1 cellular context compared by ENCODE assay signal in the genomic region with DNA sequence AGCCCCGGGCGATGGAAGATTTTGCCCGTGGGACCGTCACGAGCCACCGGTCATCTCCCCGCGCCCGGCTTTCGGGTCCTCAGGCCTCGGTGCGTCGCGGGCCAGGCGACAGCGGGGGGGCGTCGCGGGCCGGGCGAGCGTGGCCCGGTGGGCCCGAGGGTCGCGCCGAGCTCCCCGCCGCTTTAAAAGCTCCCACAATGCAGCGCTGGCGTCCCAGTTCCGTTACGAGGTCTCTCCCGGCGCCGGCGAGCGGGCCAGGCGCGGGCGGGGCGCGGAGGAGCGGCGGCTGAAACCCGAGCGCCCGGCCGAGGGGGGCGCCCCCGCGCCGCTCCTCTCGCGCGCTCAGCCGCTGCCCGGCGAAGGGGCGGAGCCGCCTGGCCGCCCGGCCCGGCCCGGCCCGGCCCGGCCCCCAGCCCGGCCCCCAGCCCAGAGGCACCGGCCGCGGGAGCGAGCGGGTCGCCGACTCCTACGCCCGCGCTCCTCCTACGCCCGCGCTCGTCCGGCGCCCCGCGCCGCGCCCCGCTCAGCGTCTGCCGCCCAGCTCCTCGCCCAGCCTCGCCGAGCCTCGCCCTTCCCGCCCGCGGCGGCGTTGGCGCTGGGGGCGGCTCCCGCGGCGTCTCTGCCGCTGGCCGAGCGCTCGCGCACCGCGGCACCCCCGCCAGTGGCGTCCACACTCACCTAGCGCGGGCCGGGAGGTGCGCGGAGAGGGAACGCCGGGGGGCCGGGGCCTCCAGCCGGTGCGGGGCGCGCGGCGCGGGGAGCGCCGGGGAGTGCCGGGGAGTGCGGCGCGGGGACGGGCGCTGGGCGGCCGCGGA.
TF ChIP-seq lines count a peak whose summit lies in the region.

A gene with protein sequence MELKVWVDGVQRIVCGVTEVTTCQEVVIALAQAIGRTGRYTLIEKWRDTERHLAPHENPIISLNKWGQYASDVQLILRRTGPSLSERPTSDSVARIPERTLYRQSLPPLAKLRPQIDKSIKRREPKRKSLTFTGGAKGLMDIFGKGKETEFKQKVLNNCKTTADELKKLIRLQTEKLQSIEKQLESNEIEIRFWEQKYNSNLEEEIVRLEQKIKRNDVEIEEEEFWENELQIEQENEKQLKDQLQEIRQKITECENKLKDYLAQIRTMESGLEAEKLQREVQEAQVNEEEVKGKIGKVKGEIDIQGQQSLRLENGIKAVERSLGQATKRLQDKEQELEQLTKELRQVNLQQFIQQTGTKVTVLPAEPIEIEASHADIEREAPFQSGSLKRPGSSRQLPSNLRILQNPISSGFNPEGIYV (plus strand): TSS at position 429 of the 815 bp plus-strand sequence. CDS start 96,662 bp downstream, outside the sequence.

TF ChIP-seq in GM23338, 12 proteins besides CTCF, POLR2A, EP300 and RAD21:
- TF ChIP-seq, protein P1, sequence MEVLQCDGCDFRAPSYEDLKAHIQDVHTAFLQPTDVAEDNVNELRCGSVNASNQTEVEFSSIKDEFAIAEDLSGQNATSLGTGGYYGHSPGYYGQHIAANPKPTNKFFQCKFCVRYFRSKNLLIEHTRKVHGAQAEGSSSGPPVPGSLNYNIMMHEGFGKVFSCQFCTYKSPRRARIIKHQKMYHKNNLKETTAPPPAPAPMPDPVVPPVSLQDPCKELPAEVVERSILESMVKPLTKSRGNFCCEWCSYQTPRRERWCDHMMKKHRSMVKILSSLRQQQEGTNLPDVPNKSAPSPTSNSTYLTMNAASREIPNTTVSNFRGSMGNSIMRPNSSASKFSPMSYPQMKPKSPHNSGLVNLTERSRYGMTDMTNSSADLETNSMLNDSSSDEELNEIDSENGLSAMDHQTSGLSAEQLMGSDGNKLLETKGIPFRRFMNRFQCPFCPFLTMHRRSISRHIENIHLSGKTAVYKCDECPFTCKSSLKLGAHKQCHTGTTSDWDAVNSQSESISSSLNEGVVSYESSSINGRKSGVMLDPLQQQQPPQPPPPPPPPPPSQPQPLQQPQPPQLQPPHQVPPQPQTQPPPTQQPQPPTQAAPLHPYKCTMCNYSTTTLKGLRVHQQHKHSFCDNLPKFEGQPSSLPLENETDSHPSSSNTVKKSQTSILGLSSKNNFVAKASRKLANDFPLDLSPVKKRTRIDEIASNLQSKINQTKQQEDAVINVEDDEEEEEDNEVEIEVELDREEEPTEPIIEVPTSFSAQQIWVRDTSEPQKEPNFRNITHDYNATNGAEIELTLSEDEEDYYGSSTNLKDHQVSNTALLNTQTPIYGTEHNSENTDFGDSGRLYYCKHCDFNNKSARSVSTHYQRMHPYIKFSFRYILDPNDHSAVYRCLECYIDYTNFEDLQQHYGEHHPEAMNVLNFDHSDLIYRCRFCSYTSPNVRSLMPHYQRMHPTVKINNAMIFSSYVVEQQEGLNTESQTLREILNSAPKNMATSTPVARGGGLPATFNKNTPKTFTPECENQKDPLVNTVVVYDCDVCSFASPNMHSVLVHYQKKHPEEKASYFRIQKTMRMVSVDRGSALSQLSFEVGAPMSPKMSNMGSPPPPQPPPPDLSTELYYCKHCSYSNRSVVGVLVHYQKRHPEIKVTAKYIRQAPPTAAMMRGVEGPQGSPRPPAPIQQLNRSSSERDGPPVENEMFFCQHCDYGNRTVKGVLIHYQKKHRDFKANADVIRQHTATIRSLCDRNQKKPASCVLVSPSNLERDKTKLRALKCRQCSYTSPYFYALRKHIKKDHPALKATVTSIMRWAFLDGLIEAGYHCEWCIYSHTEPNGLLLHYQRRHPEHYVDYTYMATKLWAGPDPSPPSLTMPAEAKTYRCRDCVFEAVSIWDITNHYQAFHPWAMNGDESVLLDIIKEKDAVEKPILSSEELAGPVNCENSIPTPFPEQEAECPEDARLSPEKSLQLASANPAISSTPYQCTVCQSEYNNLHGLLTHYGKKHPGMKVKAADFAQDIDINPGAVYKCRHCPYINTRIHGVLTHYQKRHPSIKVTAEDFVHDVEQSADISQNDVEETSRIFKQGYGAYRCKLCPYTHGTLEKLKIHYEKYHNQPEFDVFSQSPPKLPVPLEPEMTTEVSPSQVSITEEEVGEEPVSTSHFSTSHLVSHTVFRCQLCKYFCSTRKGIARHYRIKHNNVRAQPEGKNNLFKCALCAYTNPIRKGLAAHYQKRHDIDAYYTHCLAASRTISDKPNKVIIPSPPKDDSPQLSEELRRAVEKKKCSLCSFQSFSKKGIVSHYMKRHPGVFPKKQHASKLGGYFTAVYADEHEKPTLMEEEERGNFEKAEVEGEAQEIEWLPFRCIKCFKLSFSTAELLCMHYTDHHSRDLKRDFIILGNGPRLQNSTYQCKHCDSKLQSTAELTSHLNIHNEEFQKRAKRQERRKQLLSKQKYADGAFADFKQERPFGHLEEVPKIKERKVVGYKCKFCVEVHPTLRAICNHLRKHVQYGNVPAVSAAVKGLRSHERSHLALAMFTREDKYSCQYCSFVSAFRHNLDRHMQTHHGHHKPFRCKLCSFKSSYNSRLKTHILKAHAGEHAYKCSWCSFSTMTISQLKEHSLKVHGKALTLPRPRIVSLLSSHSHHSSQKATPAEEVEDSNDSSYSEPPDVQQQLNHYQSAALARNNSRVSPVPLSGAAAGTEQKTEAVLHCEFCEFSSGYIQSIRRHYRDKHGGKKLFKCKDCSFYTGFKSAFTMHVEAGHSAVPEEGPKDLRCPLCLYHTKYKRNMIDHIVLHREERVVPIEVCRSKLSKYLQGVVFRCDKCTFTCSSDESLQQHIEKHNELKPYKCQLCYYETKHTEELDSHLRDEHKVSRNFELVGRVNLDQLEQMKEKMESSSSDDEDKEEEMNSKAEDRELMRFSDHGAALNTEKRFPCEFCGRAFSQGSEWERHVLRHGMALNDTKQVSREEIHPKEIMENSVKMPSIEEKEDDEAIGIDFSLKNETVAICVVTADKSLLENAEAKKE (CRISPR knock-in tag; IDR thresholded peaks at IDR 0.05) = no peak
- TF ChIP-seq, protein P2, sequence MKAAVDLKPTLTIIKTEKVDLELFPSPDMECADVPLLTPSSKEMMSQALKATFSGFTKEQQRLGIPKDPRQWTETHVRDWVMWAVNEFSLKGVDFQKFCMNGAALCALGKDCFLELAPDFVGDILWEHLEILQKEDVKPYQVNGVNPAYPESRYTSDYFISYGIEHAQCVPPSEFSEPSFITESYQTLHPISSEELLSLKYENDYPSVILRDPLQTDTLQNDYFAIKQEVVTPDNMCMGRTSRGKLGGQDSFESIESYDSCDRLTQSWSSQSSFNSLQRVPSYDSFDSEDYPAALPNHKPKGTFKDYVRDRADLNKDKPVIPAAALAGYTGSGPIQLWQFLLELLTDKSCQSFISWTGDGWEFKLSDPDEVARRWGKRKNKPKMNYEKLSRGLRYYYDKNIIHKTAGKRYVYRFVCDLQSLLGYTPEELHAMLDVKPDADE (IDR thresholded peaks at IDR 0.05) = no peak
- peak; percentile 65 for TF ChIP-seq CREB1 (CRISPR knock-in tag; IDR thresholded peaks at IDR 0.05; ENCODE audit: low read depth)
- TF ChIP-seq ZNF114 (CRISPR knock-in tag; IDR thresholded peaks at IDR 0.05) = no peak
